ENCODE assay signal across 23 cellular contexts in the genomic region with DNA sequence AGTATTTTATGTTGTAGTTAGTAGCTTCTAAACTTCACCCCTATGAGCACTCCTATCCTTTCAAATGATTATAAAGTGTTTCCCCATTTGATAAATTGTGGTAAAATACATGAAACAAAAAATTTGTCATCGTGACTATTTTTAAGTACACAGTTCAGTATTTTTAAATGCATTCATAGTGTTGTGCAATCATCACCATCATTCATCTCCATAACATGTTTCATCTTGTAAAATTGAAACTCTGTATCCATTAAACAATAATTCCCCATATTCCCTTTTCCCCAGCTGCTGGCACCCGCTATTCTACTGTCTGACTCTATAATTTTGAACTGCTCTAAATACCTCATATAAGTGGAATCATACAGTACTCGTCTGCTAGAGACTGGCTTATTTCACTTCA.
"Had no signal": no experiment of that assay in that cellular context is flagged by ENCODE, and none has a peak within 500 bp of the region (broad histone marks: within the 10 kb centered on the region; RNA-seq: fewer than 3 reads in every experiment).

No MANE protein-coding gene starts in this region.

- H3K36me3 ChIP-seq: gastroesophageal sphincter, left ventricle myocardium inferior, lower lobe of right lung, neural progenitor cell, ovary, right atrium auricular region, tibial artery, upper lobe of left lung, uterus had no signal

- H3K4me2 ChIP-seq: neural progenitor cell, smooth muscle cell had no signal

- H3K4me1 ChIP-seq: left ventricle myocardium inferior, lower lobe of right lung, neural progenitor cell, right atrium auricular region, tibial artery, upper lobe of left lung, uterus had no signal

- H2AFZ ChIP-seq: neural progenitor cell had no signal

- H3K27me3 ChIP-seq: gastroesophageal sphincter, neural progenitor cell, ovary, right atrium auricular region, tibial artery, upper lobe of left lung, uterus had no signal

- H3K9ac ChIP-seq: neural progenitor cell had no signal

- DNase-seq: effector memory CD8-positive, alpha-beta T cell; erythroblast; immature natural killer cell; kidney; left cardiac atrium; left ventricle myocardium inferior; lower lobe of right lung; mesenchymal stem cell; midbrain; nucleus accumbens; ovary; stimulated activated CD4-positive, alpha-beta T cell treated with anti-CD3 and anti-CD28 coated beads, Interleukin-4, amount 100 ng/mL, for 1 hour; stimulated activated CD8-positive, alpha-beta memory T cell treated with anti-CD3 and anti-CD28 coated beads, Interleukin-4, amount 100 ng/mL, for 48 hours; stimulated activated naive CD8-positive, alpha-beta T cell treated with anti-CD3 and anti-CD28 coated beads, Interleukin-15, Interleukin-2, amounts not matched to agents 100 U/mL and 50 U/mL, for 24 hours; tibial artery; upper lobe of left lung; uterus had no signal

- H3K4me3 ChIP-seq: gastroesophageal sphincter, left ventricle myocardium inferior, lower lobe of right lung, neural progenitor cell, ovary, right atrium auricular region, smooth muscle cell, tibial artery, upper lobe of left lung, uterus had no signal

- H3K27ac ChIP-seq: gastroesophageal sphincter, left ventricle myocardium inferior, lower lobe of right lung, neural progenitor cell, ovary, right atrium auricular region, tibial artery, upper lobe of left lung, uterus had no signal

- ATAC-seq: effector memory CD8-positive, alpha-beta T cell; gastroesophageal sphincter; left cardiac atrium; lower lobe of right lung; natural killer cell treated with Interleukin-12 subunit alpha and Interleukin-12 subunit beta and Interleukin-15 and Interleukin-18, amount 100 ng/mL, for 72 hours; stimulated activated effector memory CD8-positive, alpha-beta T cell treated with anti-CD3 and anti-CD28 coated beads, Interleukin-12 subunit alpha, Interleukin-12 subunit beta, amount 100 ng/mL, for 72 hours; stimulated activated naive CD8-positive, alpha-beta T cell treated with anti-CD3 and anti-CD28 coated beads, Interleukin-15, Interleukin-2, amounts not matched to agents 100 U/mL and 50 U/mL, for 24 hours had no signal
